ENCODE assay signal across 12 cellular contexts in the genomic region with DNA sequence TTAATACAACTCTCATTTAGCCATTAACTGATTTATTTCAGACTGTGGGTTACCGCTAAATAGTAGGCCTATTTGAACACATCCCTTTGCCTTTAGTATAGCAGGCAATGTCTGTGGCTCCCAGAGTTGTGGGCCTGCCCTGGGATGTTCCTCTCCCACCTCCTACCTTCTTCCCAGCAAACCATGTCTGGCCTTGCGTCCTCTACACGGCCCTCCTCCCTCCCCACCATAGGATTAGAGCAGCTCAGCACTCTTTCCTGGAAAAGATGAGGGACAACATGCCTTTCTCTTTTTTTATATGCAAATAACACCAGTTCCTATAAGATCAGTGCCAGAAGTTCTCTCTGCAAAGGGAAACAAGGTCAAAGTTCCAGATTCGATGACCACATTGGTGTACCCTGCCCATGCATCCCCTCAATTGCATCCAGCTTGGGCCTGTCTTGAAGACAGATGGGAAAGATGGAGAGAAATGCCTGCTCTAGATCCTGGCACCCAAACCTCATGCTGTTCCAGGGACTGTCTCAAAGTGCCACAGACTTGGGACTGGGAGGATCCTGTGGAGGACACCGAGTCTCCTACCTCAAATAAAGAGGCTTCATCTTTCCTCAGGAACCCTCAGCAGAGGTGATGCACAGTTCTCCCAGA. TPM values are rescaled to one million over a fixed set of nuclear protein-coding genes. Genes with fewer than 3 reads are reported as not detected.
A peak's percentile ranks its signal among the peaks of the same experiment; 100 is the strongest.
DNase-seq lines count a peak whose midpoint lies in the region; ATAC-seq and TF ChIP-seq lines count a peak whose summit lies in the region.
"Had no signal": no experiment of that assay in that cellular context is flagged by ENCODE, and none has a peak within 500 bp of the region (broad histone marks: within the 10 kb centered on the region; RNA-seq: fewer than 3 reads in every experiment).

No MANE protein-coding gene starts in this region.

- H3K4me3 Mint-ChIP-seq in T-helper 1 cell treated with Interleukin-12 subunit alpha and Interleukin-12 subunit beta and Interleukin-4 antibody, amounts not matched to agents 30 μg/mL and 1 μg/mL, for 36 hours = no peak overlapping the region
- H3K4me3 Mint-ChIP-seq in activated B cell treated with CpG ODN at 0.5 μM for 24 hours = no peak overlapping the region
- H3K4me3 Mint-ChIP-seq in stimulated activated naive CD8-positive, alpha-beta T cell treated with anti-CD3 and anti-CD28 coated beads, Interleukin-15, amount 100 ng/mL, for 72 hours = no peak overlapping the region
- H3K4me3 Mint-ChIP-seq: mesothelial cell of epicardium had no signal

- no peaks in the 10 kb centered on the region for H3K9me3 Mint-ChIP-seq in T-helper 1 cell treated with Interleukin-12 subunit alpha and Interleukin-12 subunit beta and Interleukin-4 antibody, amounts not matched to agents 30 μg/mL and 1 μg/mL, for 36 hours
- no peaks in the 10 kb centered on the region for H3K9me3 Mint-ChIP-seq in activated B cell treated with CpG ODN at 0.5 μM for 24 hours
- H3K9me3 Mint-ChIP-seq in stimulated activated naive CD8-positive, alpha-beta T cell treated with anti-CD3 and anti-CD28 coated beads, Interleukin-15, amount 100 ng/mL, for 72 hours = no peaks in the 10 kb centered on the region
- H3K9me3 Mint-ChIP-seq: mesothelial cell of epicardium had no signal

- CTCF ChIA-PET in activated B cell treated with CpG ODN at 0.5 μM for 24 hours (lab: Charles Lee) = no interaction called here

- no peaks in the 10 kb centered on the region for H3K27me3 Mint-ChIP-seq in T-helper 1 cell treated with Interleukin-12 subunit alpha and Interleukin-12 subunit beta and Interleukin-4 antibody, amounts not matched to agents 30 μg/mL and 1 μg/mL, for 36 hours (ENCODE audit: low read depth)
- no peaks in the 10 kb centered on the region for H3K27me3 Mint-ChIP-seq in activated B cell treated with CpG ODN at 0.5 μM for 24 hours
- no peaks in the 10 kb centered on the region for H3K27me3 Mint-ChIP-seq in stimulated activated naive CD8-positive, alpha-beta T cell treated with anti-CD3 and anti-CD28 coated beads, Interleukin-15, amount 100 ng/mL, for 72 hours

- no peak for TF ChIP-seq CTCF in activated B cell treated with CpG ODN at 0.5 μM for 24 hours (IDR thresholded peaks at IDR 0.05)

- intact Hi-C loops in activated B cell treated with CpG ODN at 0.5 μM for 24 hours (cut with micrococcal nuclease) = no loop called here

- H3K27ac ChIP-seq in epithelial cell of prostate = peak overlapping the region; percentile 84

- peaks cover 41% of the 10 kb centered on the region for H3K4me1 Mint-ChIP-seq in T-helper 1 cell treated with Interleukin-12 subunit alpha and Interleukin-12 subunit beta and Interleukin-4 antibody, amounts not matched to agents 30 μg/mL and 1 μg/mL, for 36 hours (ENCODE audit: low read depth)
- H3K4me1 Mint-ChIP-seq in activated B cell treated with CpG ODN at 0.5 μM for 24 hours = peaks cover 74% of the 10 kb centered on the region
- peaks cover 66% of the 10 kb centered on the region for H3K4me1 Mint-ChIP-seq in stimulated activated naive CD8-positive, alpha-beta T cell treated with anti-CD3 and anti-CD28 coated beads, Interleukin-15, amount 100 ng/mL, for 72 hours

- POLR2A ChIA-PET in activated B cell treated with CpG ODN at 0.5 μM for 24 hours (lab: Charles Lee) = interaction anchor here (0.6 to 8.7 kb wide), 2 partner anchors 7 to 15 kb away, joined by 5 to 73 read pairs; no protein-coding TSS in a partner anchor

- peaks cover 35% of the 10 kb centered on the region for H3K36me3 Mint-ChIP-seq in T-helper 1 cell treated with Interleukin-12 subunit alpha and Interleukin-12 subunit beta and Interleukin-4 antibody, amounts not matched to agents 30 μg/mL and 1 μg/mL, for 36 hours (ENCODE audit: low read depth)
- peaks cover 95% of the 10 kb centered on the region for H3K36me3 Mint-ChIP-seq in activated B cell treated with CpG ODN at 0.5 μM for 24 hours (ENCODE audit: low read depth)
- H3K36me3 Mint-ChIP-seq: mesothelial cell of epicardium had no signal

- ATAC-seq in activated B cell treated with CpG ODN at 0.5 μM for 24 hours (ENCODE audit: low read depth) (no peak), HG02759 (IDR thresholded peaks at IDR 0.05; ENCODE audit: unreplicated experiment) (no peak)
- no peak for ATAC-seq in stimulated activated naive CD8-positive, alpha-beta T cell treated with anti-CD3 and anti-CD28 coated beads, Interleukin-15, amount 100 ng/mL, for 72 hours

- peak overlapping the region; percentile 63 for H3K27ac Mint-ChIP-seq in T-helper 1 cell treated with Interleukin-12 subunit alpha and Interleukin-12 subunit beta and Interleukin-4 antibody, amounts not matched to agents 30 μg/mL and 1 μg/mL, for 36 hours
- H3K27ac Mint-ChIP-seq in activated B cell treated with CpG ODN at 0.5 μM for 24 hours = peak overlapping the region; percentile 84
- H3K27ac Mint-ChIP-seq in stimulated activated naive CD8-positive, alpha-beta T cell treated with anti-CD3 and anti-CD28 coated beads, Interleukin-15, amount 100 ng/mL, for 72 hours = peak overlapping the region; percentile 92 to 93
- H3K27ac Mint-ChIP-seq: mesothelial cell of epicardium had no signal

- DNase-seq in T-helper 1 cell (no peak), activated B cell treated with CpG ODN at 0.5 μM for 24 hours (no peak), epithelial cell of prostate (ENCODE audit: low read depth, low spot score) (no peak), activated gamma-delta T cell treated with Interleukin-2 at 50 U/mL for 16 hours (no peak), NCI-H2029 (lab: John Stamatoyannopoulos, UW) (no peak)
- no peak for DNase-seq in stimulated activated naive CD8-positive, alpha-beta T cell treated with anti-CD3 and anti-CD28 coated beads, Interleukin-15, amount 100 ng/mL, for 72 hours
- DNase-seq: 8988T; activated CD4-positive, alpha-beta T cell treated with anti-CD3 and anti-CD28 coated beads, Interleukin-2, amount 50 U/mL, for 48 hours; stimulated activated CD4-positive, alpha-beta T cell treated with anti-CD3 and anti-CD28 coated beads, Interleukin-4, amount 100 ng/mL, for 4 hours had no signal

RNA-seq across cellular contexts. Expression of a gene that starts 57.2 kb away (rescaled TPM):
- 109 and 110 TPM in 2 replicates for total RNA-seq in activated B cell treated with CpG ODN at 0.5 μM for 24 hours
